8 cellular contexts compared by ENCODE assay signal in genomic region chr11:130213143-130213978, GRCh38. TPM values are rescaled to one million over a fixed set of nuclear protein-coding genes. Genes with fewer than 3 reads are reported as not detected.
DNase-seq lines count a peak whose midpoint lies in the region; ATAC-seq, FAIRE-seq and TF ChIP-seq lines count a peak whose summit lies in the region.

No MANE protein-coding gene starts in this region.

- no peaks in the 10 kb centered on the region for H3K36me3 Mint-ChIP-seq in activated T-helper 17 cell treated with anti-CD3 and anti-CD28 coated beads, Interleukin-2, amount 50 U/mL, for 72 hours (ENCODE audit: low read depth)

- no peaks in the 10 kb centered on the region for H3K9me3 Mint-ChIP-seq in activated T-helper 17 cell treated with anti-CD3 and anti-CD28 coated beads, Interleukin-2, amount 50 U/mL, for 72 hours

- peak overlapping the region in 2 of 11 experiments; percentile 18 to 38; a peak in 2 of 22 replicates for H3K9ac ChIP-seq in BLaER1 treated with 17β-estradiol and CSF1 and Interleukin-3, amounts not matched to agents 10 nM and 100 nM

- in situ Hi-C loops in Panc1 (cut with HindIII; ENCODE audit: low pct_unique_long_range_greater_than_20kb, low sequenced_read_pairs) = no loop called here

- FAIRE-seq in GM19239 (lab: Jason Lieb, UNC) (peak; percentile 83), frontal cortex (lab: Jason Lieb, UNC) (no peak)

- H3K4me1 Mint-ChIP-seq in activated T-helper 17 cell treated with anti-CD3 and anti-CD28 coated beads, Interleukin-2, amount 50 U/mL, for 72 hours = no peaks in the 10 kb centered on the region

- peaks cover 0 to 8% (median 0%) of the 10 kb centered on the region in 11 experiments; a peak in 2 of 22 replicates for H4K20me1 ChIP-seq in BLaER1 treated with 17β-estradiol and CSF1 and Interleukin-3, amounts not matched to agents 10 nM and 100 nM

- H3K27ac ChIP-seq in BLaER1 treated with 17β-estradiol and CSF1 and Interleukin-3, amounts not matched to agents 10 nM and 100 nM = no peak overlapping the region
- H3K27ac ChIP-seq in Panc1 (ENCODE audit: low read length) (no peak overlapping the region), ovary (no peak overlapping the region), tibial nerve (no peak overlapping the region)

- no peaks in the 10 kb centered on the region for H3K9me3 ChIP-seq in BLaER1 treated with 17β-estradiol and CSF1 and Interleukin-3, amounts not matched to agents 10 nM and 100 nM (replicated peaks in 1 of 11)
- no peaks in the 10 kb centered on the region for H3K9me3 ChIP-seq in Panc1 (ENCODE audit: control insufficient read depth, insufficient read depth, low read depth, low read length)
- no peaks in the 10 kb centered on the region for H3K9me3 ChIP-seq in ovary
- H3K9me3 ChIP-seq in tibial nerve = no peaks in the 10 kb centered on the region

- H3K4me3 Mint-ChIP-seq in activated T-helper 17 cell treated with anti-CD3 and anti-CD28 coated beads, Interleukin-2, amount 50 U/mL, for 72 hours = no peak overlapping the region

- intact Hi-C loops in Panc1 (cut with micrococcal nuclease; ENCODE audit: unreplicated experiment) (loop anchor here (2.0 to 10.0 kb wide), 2 partner anchors 171 to 213 kb away; no protein-coding TSS in a partner anchor), ovary (cut with DNase I) (loop anchor here in 2 of 4 donors (5.0 to 10.0 kb wide), 2 partner anchors 201 to 219 kb away; no protein-coding TSS in a partner anchor)

- TF ChIP-seq POLR2A in ovary (IDR thresholded peaks at IDR 0.05) = no peak
- TF ChIP-seq POLR2A in tibial nerve (IDR thresholded peaks at IDR 0.05) = no peak

- no TSS peak for BruUV-seq in Panc1 (replicated peaks; lab: Mats Ljungman, UMichigan)

- TF ChIP-seq EP300 in ovary (IDR thresholded peaks at IDR 0.05) (no peak), tibial nerve (IDR thresholded peaks at IDR 0.05) (no peak)

- no peak overlapping the region for H3K27ac Mint-ChIP-seq in activated T-helper 17 cell treated with anti-CD3 and anti-CD28 coated beads, Interleukin-2, amount 50 U/mL, for 72 hours

- peak overlapping the region in 1 of 10 experiments; percentile 22; a peak in 3 of 20 replicates for H3K4me3 ChIP-seq in BLaER1 treated with 17β-estradiol and CSF1 and Interleukin-3, amounts not matched to agents 10 nM and 100 nM
- H3K4me3 ChIP-seq in Panc1 (ENCODE audit: low read depth in 2 of 2, low read length in 2 of 2) (peak overlapping the region in 1 of 2 experiments; percentile 17; a peak in 2 of 4 replicates), ovary (no peak overlapping the region), tibial nerve (no peak overlapping the region)

- CTCF ChIA-PET in Panc1 (lab: Charles Lee) = interaction anchor here (0.7 to 1.3 kb wide), 11 partner anchors 10 to 281 kb away, joined by 3 to 16 read pairs (median 4); no protein-coding TSS in a partner anchor

- ATAC-seq in HG03432 (IDR thresholded peaks at IDR 0.05; ENCODE audit: unreplicated experiment) (peak; percentile 88), Panc1 (peak; percentile 86)
- ATAC-seq in activated T-helper 17 cell treated with anti-CD3 and anti-CD28 coated beads, Interleukin-2, amount 50 U/mL, for 72 hours (replicated peaks) = peak; percentile 83

- POLR2A ChIA-PET in Panc1 (lab: Charles Lee) = no interaction called here

- TF ChIP-seq CTCF in Panc1 (IDR thresholded peaks at IDR 0.05) (peak; percentile 98), ovary (IDR thresholded peaks at IDR 0.05) (peak; percentile 63 to 83 (median 64)), tibial nerve (IDR thresholded peaks at IDR 0.05) (peak; percentile 85 to 96 (median 93))

- no peaks in the 10 kb centered on the region for H3K4me1 ChIP-seq in BLaER1 treated with 17β-estradiol and CSF1 and Interleukin-3, amounts not matched to agents 10 nM and 100 nM
- H3K4me1 ChIP-seq in Panc1 (ENCODE audit: control insufficient read depth, insufficient read depth, low read length) (0 out of 2 replicates have a peak, but pooled peaks cover 2% of the 10 kb centered on the region), ovary (ENCODE audit: insufficient read depth) (no peaks in the 10 kb centered on the region), tibial nerve (peaks cover 0 to 7% (median 0%) of the 10 kb centered on the region in 4 donors)

- H3K36me3 ChIP-seq in BLaER1 treated with 17β-estradiol and CSF1 and Interleukin-3, amounts not matched to agents 10 nM and 100 nM = no peaks in the 10 kb centered on the region
- H3K36me3 ChIP-seq in Panc1 (ENCODE audit: control insufficient read depth, insufficient read depth, low read length) (no peaks in the 10 kb centered on the region), ovary (no peaks in the 10 kb centered on the region), tibial nerve (no peaks in the 10 kb centered on the region)

- no peaks in the 10 kb centered on the region for H3K27me3 ChIP-seq in BLaER1 treated with 17β-estradiol and CSF1 and Interleukin-3, amounts not matched to agents 10 nM and 100 nM
- H3K27me3 ChIP-seq in Panc1 (ENCODE audit: control insufficient read depth, insufficient read depth, low read length) (no peaks in the 10 kb centered on the region), ovary (no peaks in the 10 kb centered on the region), tibial nerve (peaks cover 0 to 9% of the 10 kb centered on the region in 2 donors)

- 34 to 37% (median 35%) methylated on average over 28 of the region's 28 CpGs for WGBS in ovary, 3 donors
- whole genome bisulfite sequencing in tibial nerve, 2 donors = 34 to 37% methylated on average over 28 of the region's 28 CpGs

- H3K27me3 Mint-ChIP-seq in activated T-helper 17 cell treated with anti-CD3 and anti-CD28 coated beads, Interleukin-2, amount 50 U/mL, for 72 hours = peaks cover 4% of the 10 kb centered on the region

- H3K4me2 ChIP-seq in BLaER1 treated with 17β-estradiol and CSF1 and Interleukin-3, amounts not matched to agents 10 nM and 100 nM = peak overlapping the region in 7 of 11 experiments; percentile 28 to 88 (median 62); a peak in 13 of 22 replicates

- DNase-seq in GM19239 (ENCODE audit: insufficient read length, low spot score) (peak; percentile 81), Panc1 (ENCODE audit: low read depth, low spot score) (peak; percentile 12), frontal cortex (ENCODE audit: low spot score in 2 of 2) (peak; percentile 74 to 79), ovary (peak; percentile 36 to 80 (median 52)), tibial nerve (ENCODE audit: low spot score in 2 of 2) (peak in 1 of 2 donors; percentile 45)

RNA-seq across cellular contexts. Expression of gene ST14, which starts 53.8 kb away (rescaled TPM):
- 1.8 TPM for total RNA-seq in Panc1 (2021; ENCODE audit: unreplicated experiment)
- polyA plus RNA-seq in Panc1 (2012; ENCODE audit: insufficient read length) = 1.9 TPM
- under 1 TPM in 1 of 2 donors, not detected in 1; 0.09 TPM for total RNA-seq in activated T-helper 17 cell treated with anti-CD3 and anti-CD28 coated beads, Interleukin-2, amount 50 U/mL, for 72 hours
- total RNA-seq in frontal cortex = not detected
- total RNA-seq in ovary = 10 to 100 TPM in 1 of 7 donors, 1 to 10 TPM in 4, under 1 TPM in 2; 0.18 to 76.2 (median 4.9) TPM
- polyA plus RNA-seq in ovary = under 1 TPM; 0.51 to 0.90 TPM
- total RNA-seq in tibial nerve = 10 to 100 TPM in 1 of 4 donors, 1 to 10 TPM in 3; 1.5 to 10.8 (median 2.6) TPM
